Comparison of ENCODE assay signal across 1 cellular context in the genomic region with DNA sequence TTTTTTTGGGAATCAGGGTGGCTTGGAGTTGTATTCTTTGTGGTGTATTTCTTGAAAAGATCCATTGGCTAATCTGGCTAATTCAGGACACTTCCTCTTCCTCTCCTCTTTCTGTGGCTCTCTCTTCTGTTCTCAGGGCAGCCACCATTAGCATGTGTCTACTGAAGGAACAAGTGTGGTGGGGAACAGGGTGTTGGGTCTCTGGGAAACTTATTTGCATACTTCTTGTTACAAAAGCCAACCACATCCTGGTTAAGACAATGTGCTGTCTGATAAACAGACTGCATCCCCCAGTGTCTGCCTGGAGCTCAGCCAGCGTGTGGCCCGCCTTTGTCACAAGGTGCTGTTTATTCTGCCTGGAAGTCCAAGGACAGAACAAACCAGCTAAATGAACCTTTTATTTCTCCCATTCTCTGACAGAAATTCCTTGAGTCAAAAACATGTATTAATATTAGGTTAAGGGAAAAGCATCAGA.
TF ChIP-seq lines count a peak whose summit lies in the region.

No MANE protein-coding gene starts in this region.

TF ChIP-seq in K562, 482 proteins besides CTCF, POLR2A, EP300 and RAD21 (continued from another document and continues in another):
- TF ChIP-seq, protein P1, sequence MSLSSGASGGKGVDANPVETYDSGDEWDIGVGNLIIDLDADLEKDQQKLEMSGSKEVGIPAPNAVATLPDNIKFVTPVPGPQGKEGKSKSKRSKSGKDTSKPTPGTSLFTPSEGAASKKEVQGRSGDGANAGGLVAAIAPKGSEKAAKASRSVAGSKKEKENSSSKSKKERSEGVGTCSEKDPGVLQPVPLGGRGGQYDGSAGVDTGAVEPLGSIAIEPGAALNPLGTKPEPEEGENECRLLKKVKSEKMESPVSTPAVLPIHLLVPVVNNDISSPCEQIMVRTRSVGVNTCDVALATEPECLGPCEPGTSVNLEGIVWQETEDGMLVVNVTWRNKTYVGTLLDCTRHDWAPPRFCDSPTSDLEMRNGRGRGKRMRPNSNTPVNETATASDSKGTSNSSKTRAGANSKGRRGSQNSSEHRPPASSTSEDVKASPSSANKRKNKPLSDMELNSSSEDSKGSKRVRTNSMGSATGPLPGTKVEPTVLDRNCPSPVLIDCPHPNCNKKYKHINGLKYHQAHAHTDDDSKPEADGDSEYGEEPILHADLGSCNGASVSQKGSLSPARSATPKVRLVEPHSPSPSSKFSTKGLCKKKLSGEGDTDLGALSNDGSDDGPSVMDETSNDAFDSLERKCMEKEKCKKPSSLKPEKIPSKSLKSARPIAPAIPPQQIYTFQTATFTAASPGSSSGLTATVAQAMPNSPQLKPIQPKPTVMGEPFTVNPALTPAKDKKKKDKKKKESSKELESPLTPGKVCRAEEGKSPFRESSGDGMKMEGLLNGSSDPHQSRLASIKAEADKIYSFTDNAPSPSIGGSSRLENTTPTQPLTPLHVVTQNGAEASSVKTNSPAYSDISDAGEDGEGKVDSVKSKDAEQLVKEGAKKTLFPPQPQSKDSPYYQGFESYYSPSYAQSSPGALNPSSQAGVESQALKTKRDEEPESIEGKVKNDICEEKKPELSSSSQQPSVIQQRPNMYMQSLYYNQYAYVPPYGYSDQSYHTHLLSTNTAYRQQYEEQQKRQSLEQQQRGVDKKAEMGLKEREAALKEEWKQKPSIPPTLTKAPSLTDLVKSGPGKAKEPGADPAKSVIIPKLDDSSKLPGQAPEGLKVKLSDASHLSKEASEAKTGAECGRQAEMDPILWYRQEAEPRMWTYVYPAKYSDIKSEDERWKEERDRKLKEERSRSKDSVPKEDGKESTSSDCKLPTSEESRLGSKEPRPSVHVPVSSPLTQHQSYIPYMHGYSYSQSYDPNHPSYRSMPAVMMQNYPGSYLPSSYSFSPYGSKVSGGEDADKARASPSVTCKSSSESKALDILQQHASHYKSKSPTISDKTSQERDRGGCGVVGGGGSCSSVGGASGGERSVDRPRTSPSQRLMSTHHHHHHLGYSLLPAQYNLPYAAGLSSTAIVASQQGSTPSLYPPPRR (CRISPR knock-in tag; IDR thresholded peaks at IDR 0.05; ENCODE audit: borderline replicate concordance): no peak
- TF ChIP-seq, protein P2, sequence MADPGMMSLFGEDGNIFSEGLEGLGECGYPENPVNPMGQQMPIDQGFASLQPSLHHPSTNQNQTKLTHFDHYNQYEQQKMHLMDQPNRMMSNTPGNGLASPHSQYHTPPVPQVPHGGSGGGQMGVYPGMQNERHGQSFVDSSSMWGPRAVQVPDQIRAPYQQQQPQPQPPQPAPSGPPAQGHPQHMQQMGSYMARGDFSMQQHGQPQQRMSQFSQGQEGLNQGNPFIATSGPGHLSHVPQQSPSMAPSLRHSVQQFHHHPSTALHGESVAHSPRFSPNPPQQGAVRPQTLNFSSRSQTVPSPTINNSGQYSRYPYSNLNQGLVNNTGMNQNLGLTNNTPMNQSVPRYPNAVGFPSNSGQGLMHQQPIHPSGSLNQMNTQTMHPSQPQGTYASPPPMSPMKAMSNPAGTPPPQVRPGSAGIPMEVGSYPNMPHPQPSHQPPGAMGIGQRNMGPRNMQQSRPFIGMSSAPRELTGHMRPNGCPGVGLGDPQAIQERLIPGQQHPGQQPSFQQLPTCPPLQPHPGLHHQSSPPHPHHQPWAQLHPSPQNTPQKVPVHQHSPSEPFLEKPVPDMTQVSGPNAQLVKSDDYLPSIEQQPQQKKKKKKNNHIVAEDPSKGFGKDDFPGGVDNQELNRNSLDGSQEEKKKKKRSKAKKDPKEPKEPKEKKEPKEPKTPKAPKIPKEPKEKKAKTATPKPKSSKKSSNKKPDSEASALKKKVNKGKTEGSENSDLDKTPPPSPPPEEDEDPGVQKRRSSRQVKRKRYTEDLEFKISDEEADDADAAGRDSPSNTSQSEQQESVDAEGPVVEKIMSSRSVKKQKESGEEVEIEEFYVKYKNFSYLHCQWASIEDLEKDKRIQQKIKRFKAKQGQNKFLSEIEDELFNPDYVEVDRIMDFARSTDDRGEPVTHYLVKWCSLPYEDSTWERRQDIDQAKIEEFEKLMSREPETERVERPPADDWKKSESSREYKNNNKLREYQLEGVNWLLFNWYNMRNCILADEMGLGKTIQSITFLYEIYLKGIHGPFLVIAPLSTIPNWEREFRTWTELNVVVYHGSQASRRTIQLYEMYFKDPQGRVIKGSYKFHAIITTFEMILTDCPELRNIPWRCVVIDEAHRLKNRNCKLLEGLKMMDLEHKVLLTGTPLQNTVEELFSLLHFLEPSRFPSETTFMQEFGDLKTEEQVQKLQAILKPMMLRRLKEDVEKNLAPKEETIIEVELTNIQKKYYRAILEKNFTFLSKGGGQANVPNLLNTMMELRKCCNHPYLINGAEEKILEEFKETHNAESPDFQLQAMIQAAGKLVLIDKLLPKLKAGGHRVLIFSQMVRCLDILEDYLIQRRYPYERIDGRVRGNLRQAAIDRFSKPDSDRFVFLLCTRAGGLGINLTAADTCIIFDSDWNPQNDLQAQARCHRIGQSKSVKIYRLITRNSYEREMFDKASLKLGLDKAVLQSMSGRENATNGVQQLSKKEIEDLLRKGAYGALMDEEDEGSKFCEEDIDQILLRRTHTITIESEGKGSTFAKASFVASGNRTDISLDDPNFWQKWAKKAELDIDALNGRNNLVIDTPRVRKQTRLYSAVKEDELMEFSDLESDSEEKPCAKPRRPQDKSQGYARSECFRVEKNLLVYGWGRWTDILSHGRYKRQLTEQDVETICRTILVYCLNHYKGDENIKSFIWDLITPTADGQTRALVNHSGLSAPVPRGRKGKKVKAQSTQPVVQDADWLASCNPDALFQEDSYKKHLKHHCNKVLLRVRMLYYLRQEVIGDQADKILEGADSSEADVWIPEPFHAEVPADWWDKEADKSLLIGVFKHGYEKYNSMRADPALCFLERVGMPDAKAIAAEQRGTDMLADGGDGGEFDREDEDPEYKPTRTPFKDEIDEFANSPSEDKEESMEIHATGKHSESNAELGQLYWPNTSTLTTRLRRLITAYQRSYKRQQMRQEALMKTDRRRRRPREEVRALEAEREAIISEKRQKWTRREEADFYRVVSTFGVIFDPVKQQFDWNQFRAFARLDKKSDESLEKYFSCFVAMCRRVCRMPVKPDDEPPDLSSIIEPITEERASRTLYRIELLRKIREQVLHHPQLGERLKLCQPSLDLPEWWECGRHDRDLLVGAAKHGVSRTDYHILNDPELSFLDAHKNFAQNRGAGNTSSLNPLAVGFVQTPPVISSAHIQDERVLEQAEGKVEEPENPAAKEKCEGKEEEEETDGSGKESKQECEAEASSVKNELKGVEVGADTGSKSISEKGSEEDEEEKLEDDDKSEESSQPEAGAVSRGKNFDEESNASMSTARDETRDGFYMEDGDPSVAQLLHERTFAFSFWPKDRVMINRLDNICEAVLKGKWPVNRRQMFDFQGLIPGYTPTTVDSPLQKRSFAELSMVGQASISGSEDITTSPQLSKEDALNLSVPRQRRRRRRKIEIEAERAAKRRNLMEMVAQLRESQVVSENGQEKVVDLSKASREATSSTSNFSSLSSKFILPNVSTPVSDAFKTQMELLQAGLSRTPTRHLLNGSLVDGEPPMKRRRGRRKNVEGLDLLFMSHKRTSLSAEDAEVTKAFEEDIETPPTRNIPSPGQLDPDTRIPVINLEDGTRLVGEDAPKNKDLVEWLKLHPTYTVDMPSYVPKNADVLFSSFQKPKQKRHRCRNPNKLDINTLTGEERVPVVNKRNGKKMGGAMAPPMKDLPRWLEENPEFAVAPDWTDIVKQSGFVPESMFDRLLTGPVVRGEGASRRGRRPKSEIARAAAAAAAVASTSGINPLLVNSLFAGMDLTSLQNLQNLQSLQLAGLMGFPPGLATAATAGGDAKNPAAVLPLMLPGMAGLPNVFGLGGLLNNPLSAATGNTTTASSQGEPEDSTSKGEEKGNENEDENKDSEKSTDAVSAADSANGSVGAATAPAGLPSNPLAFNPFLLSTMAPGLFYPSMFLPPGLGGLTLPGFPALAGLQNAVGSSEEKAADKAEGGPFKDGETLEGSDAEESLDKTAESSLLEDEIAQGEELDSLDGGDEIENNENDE (IDR thresholded peaks at IDR 0.05; ENCODE audit: low read depth, low read length): no peak
- TF ChIP-seq SMARCB1 (IDR thresholded peaks at IDR 0.05; ENCODE audit: insufficient read length, low read depth) (no peak), TOE1 (IDR thresholded peaks at IDR 0.05; ENCODE audit: borderline replicate concordance) (no peak), TOE1 (CRISPR knock-in tag; IDR thresholded peaks at IDR 0.05; ENCODE audit: borderline replicate concordance, low read depth) (no peak), GABPB1 (CRISPR knock-in tag; IDR thresholded peaks at IDR 0.05) (peak; percentile 64), TEAD1 (CRISPR knock-in tag; IDR thresholded peaks at IDR 0.05) (no peak), NFATC3 (IDR thresholded peaks at IDR 0.05) (no peak), NUFIP1 (IDR thresholded peaks at IDR 0.05; ENCODE audit: partially characterized antibody) (no peak), SOX6 (IDR thresholded peaks at IDR 0.05) (peak; percentile 100), SNRNP70 (optimal IDR thresholded peaks at IDR 0.05; ENCODE audit: low read depth, low read length) (no peak), MCM7 (IDR thresholded peaks at IDR 0.05) (no peak), MTA1 (IDR thresholded peaks at IDR 0.05; ENCODE audit: borderline replicate concordance) (no peak), THRAP3 (IDR thresholded peaks at IDR 0.05; ENCODE audit: borderline replicate concordance) (no peak), ZNF134 (CRISPR knock-in tag; conservative IDR thresholded peaks at IDR 0.05) (no peak), HOXB6 (CRISPR knock-in tag; IDR thresholded peaks at IDR 0.05; ENCODE audit: borderline replicate concordance) (no peak), BRCA1 (IDR thresholded peaks at IDR 0.05) (no peak), BRCA1 (CRISPR knock-in tag; IDR thresholded peaks at IDR 0.05) (no peak), BRF1 (IDR thresholded peaks at IDR 0.05; ENCODE audit: borderline replicate concordance, extremely low read depth, insufficient read length) (no peak), CREB1 (IDR thresholded peaks at IDR 0.05) (no peak), CREB1 (CRISPR knock-in tag; IDR thresholded peaks at IDR 0.05) (no peak), KAT7 (CRISPR knock-in tag; IDR thresholded peaks at IDR 0.05; ENCODE audit: borderline replicate concordance) (no peak), ZNF77 (CRISPR knock-in tag; IDR thresholded peaks at IDR 0.05) (no peak), GTF2A2 (tag; IDR thresholded peaks at IDR 0.05) (no peak), ZNF23 (CRISPR knock-in tag; IDR thresholded peaks at IDR 0.05) (no peak), KDM1A (IDR thresholded peaks at IDR 0.05) (peak in 1 of 2 experiments; percentile 26; a peak in 1 of 4 replicates), ARID1B (IDR thresholded peaks at IDR 0.05) (peak; percentile 89), KLF13 (tag; IDR thresholded peaks at IDR 0.05; ENCODE audit: borderline replicate concordance, low read depth) (no peak), ZNF263 (CRISPR knock-in tag; IDR thresholded peaks at IDR 0.05; ENCODE audit: borderline replicate concordance) (no peak), ZNF197 (CRISPR knock-in tag; IDR thresholded peaks at IDR 0.05; ENCODE audit: low read depth) (no peak)
- TF ChIP-seq, protein P3, sequence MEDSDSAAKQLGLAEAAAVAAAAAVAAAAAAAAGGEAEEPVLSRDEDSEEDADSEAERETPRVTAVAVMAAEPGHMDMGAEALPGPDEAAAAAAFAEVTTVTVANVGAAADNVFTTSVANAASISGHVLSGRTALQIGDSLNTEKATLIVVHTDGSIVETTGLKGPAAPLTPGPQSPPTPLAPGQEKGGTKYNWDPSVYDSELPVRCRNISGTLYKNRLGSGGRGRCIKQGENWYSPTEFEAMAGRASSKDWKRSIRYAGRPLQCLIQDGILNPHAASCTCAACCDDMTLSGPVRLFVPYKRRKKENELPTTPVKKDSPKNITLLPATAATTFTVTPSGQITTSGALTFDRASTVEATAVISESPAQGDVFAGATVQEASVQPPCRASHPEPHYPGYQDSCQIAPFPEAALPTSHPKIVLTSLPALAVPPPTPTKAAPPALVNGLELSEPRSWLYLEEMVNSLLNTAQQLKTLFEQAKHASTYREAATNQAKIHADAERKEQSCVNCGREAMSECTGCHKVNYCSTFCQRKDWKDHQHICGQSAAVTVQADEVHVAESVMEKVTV (CRISPR knock-in tag; IDR thresholded peaks at IDR 0.05): no peak
- TF ChIP-seq, protein P4, sequence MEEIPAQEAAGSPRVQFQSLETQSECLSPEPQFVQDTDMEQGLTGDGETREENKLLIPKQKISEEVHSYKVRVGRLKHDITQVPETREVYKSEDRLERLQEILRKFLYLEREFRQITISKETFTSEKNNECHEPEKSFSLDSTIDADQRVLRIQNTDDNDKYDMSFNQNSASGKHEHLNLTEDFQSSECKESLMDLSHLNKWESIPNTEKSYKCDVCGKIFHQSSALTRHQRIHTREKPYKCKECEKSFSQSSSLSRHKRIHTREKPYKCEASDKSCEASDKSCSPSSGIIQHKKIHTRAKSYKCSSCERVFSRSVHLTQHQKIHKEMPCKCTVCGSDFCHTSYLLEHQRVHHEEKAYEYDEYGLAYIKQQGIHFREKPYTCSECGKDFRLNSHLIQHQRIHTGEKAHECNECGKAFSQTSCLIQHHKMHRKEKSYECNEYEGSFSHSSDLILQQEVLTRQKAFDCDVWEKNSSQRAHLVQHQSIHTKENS (CRISPR knock-in tag; IDR thresholded peaks at IDR 0.05): no peak
- TF ChIP-seq, protein P5, sequence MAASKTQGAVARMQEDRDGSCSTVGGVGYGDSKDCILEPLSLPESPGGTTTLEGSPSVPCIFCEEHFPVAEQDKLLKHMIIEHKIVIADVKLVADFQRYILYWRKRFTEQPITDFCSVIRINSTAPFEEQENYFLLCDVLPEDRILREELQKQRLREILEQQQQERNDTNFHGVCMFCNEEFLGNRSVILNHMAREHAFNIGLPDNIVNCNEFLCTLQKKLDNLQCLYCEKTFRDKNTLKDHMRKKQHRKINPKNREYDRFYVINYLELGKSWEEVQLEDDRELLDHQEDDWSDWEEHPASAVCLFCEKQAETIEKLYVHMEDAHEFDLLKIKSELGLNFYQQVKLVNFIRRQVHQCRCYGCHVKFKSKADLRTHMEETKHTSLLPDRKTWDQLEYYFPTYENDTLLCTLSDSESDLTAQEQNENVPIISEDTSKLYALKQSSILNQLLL (CRISPR knock-in tag; IDR thresholded peaks at IDR 0.05; ENCODE audit: borderline replicate concordance): no peak
- TF ChIP-seq, protein P6, sequence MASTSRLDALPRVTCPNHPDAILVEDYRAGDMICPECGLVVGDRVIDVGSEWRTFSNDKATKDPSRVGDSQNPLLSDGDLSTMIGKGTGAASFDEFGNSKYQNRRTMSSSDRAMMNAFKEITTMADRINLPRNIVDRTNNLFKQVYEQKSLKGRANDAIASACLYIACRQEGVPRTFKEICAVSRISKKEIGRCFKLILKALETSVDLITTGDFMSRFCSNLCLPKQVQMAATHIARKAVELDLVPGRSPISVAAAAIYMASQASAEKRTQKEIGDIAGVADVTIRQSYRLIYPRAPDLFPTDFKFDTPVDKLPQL (IDR thresholded peaks at IDR 0.05; ENCODE audit: extremely low read depth, insufficient read length): no peak
- TF ChIP-seq, protein P7, sequence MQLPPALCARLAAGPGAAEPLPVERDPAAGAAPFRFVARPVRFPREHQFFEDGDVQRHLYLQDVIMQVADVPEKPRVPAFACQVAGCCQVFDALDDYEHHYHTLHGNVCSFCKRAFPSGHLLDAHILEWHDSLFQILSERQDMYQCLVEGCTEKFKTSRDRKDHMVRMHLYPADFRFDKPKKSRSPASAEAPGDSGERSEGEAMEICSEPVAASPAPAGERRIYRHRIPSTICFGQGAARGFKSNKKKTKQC (CRISPR knock-in tag; IDR thresholded peaks at IDR 0.05): no peak
- TF ChIP-seq, protein P8, sequence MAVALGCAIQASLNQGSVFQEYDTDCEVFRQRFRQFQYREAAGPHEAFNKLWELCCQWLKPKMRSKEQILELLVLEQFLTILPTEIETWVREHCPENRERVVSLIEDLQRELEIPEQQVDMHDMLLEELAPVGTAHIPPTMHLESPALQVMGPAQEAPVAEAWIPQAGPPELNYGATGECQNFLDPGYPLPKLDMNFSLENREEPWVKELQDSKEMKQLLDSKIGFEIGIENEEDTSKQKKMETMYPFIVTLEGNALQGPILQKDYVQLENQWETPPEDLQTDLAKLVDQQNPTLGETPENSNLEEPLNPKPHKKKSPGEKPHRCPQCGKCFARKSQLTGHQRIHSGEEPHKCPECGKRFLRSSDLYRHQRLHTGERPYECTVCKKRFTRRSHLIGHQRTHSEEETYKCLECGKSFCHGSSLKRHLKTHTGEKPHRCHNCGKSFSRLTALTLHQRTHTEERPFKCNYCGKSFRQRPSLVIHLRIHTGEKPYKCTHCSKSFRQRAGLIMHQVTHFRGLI (CRISPR knock-in tag; IDR thresholded peaks at IDR 0.05): no peak
